ENCODE assay signal across 24 cellular contexts in genomic region chr10:23195846-23196200, GRCh38. TPM values are rescaled to one million over a fixed set of nuclear protein-coding genes. Genes with fewer than 3 reads are reported as not detected.
A peak's percentile ranks its signal among the peaks of the same experiment; 100 is the strongest.
DNase-seq lines count a peak whose midpoint lies in the region; ATAC-seq, FAIRE-seq and TF ChIP-seq lines count a peak whose summit lies in the region.
"Had no signal": no experiment of that assay in that cellular context is flagged by ENCODE, and none has a peak within 500 bp of the region (broad histone marks: within the 10 kb centered on the region; RNA-seq: fewer than 3 reads in every experiment).

No MANE protein-coding gene starts in this region.

- H2BK120ac ChIP-seq in H1 (replicated peaks; ENCODE audit: low read depth, low read length) = no peak overlapping the region

- no peak overlapping the region for H4K91ac ChIP-seq in H1 (replicated peaks; ENCODE audit: insufficient read length, low read length)

- no peak for FAIRE-seq in H1 (lab: Jason Lieb, UNC)
- FAIRE-seq: A204.1, HTR-8/SVneo, K562 had no signal

- no peak overlapping the region for H4K8ac ChIP-seq in H1 (ENCODE audit: extremely low read depth, insufficient read depth, low read length)

- no peak overlapping the region for H2BK15ac ChIP-seq in H1 (ENCODE audit: low read length)

- peaks cover 10% of the 10 kb centered on the region; the same call in 1 of the 2 replicates for H3K23me2 ChIP-seq in H1 (ENCODE audit: low read depth, low read length)

- CTCF ChIA-PET in H1 (lab: Charles Lee; ENCODE audit: partially characterized antibody) = interaction anchor here (0.9 to 1.6 kb wide), 3 partner anchors 19 to 152 kb away, joined by 3 to 6 read pairs (median 3); no protein-coding TSS in a partner anchor

- peaks cover 96% of the 10 kb centered on the region for H3K27me3 Mint-ChIP-seq in neural crest cell (ENCODE audit: low read depth)
- H3K27me3 Mint-ChIP-seq in stimulated activated naive B cell treated with anti-CD40 and anti-IgM and Interleukin-4, amounts not matched to agents 10 μg/mL and 1 μg/mL and 100 μg/mL, for 72 hours = peaks cover 61 to 84% of the 10 kb centered on the region in 2 donors

- peaks cover 20% of the 10 kb centered on the region for H3K4me1 Mint-ChIP-seq in neural crest cell
- peaks cover 1 to 4% of the 10 kb centered on the region in 2 donors for H3K4me1 Mint-ChIP-seq in stimulated activated naive B cell treated with anti-CD40 and anti-IgM and Interleukin-4, amounts not matched to agents 10 μg/mL and 1 μg/mL and 100 μg/mL, for 72 hours

- no peaks in the 10 kb centered on the region for H3K79me2 ChIP-seq in H1 (ENCODE audit: control insufficient read depth in 1 of 2, insufficient read depth in 2 of 2, low read length in 2 of 2)

- no peak overlapping the region for H2AFZ ChIP-seq in H1 (ENCODE audit: low read length)
- H2AFZ ChIP-seq: PC-9 had no signal

- no peak overlapping the region for H3K18ac ChIP-seq in H1 (ENCODE audit: extremely low read depth, low read length)

- no peaks in the 10 kb centered on the region for H3K9me3 ChIP-seq in H1 (ENCODE audit: insufficient read depth in 2 of 2, low read depth in 1 of 2, low read length in 1 of 2)

- no peak overlapping the region for H2BK20ac ChIP-seq in H1 (ENCODE audit: low read length)

- H2AK5ac ChIP-seq in H1 (ENCODE audit: low read depth, low read length) = no peak overlapping the region

- no peak overlapping the region for H2BK12ac ChIP-seq in H1 (ENCODE audit: low read depth, low read length)

- no peak overlapping the region for H3K23ac ChIP-seq in H1 (ENCODE audit: insufficient read length)

- H3K56ac ChIP-seq in H1 (replicated peaks; ENCODE audit: insufficient read length, low read depth, low read length) = no peak overlapping the region

- H3K27ac ChIP-seq in H1 (ENCODE audit: low read depth, low read length) = no peak overlapping the region
- H3K27ac ChIP-seq: BLaER1, PC-9, SJCRH30 had no signal

- H3K36me3 Mint-ChIP-seq in neural crest cell (ENCODE audit: low read depth) = no peaks in the 10 kb centered on the region
- peaks cover 0 to 4% of the 10 kb centered on the region in 2 donors for H3K36me3 Mint-ChIP-seq in stimulated activated naive B cell treated with anti-CD40 and anti-IgM and Interleukin-4, amounts not matched to agents 10 μg/mL and 1 μg/mL and 100 μg/mL, for 72 hours
- H3K36me3 Mint-ChIP-seq: CD4-positive, CD25-positive, alpha-beta regulatory T cell had no signal

- TF ChIP-seq POLR2A in H1 (IDR thresholded peaks at IDR 0.05; ENCODE audit: control extremely low read depth in 1 of 2, low read depth in 2 of 2, low read length in 2 of 2) = no peak

- no peak for TF ChIP-seq EP300 in H1 (IDR thresholded peaks at IDR 0.05; ENCODE audit: borderline replicate concordance in 1 of 2, low read depth in 2 of 2, low read length in 2 of 2)

- peaks cover 6 to 29% (median 12%) of the 10 kb centered on the region in 4 experiments for H3K4me1 ChIP-seq in H1 (replicated peaks in 1 of 4; ENCODE audit: control insufficient read depth in 3 of 4, insufficient read depth in 4 of 4, low read length in 3 of 4)
- H3K4me1 ChIP-seq: BLaER1 had no signal

- peak overlapping the region; percentile 21 for H3K4me3 Mint-ChIP-seq in neural crest cell
- H3K4me3 Mint-ChIP-seq in stimulated activated naive B cell treated with anti-CD40 and anti-IgM and Interleukin-4, amounts not matched to agents 10 μg/mL and 1 μg/mL and 100 μg/mL, for 72 hours = no peak overlapping the region

- peak; percentile 32 for DNase-seq in H7
- DNase-seq in H1 (ENCODE audit: low read depth in 1 of 2, low spot score in 2 of 2) = no peak
- no peak for DNase-seq in neural crest cell (ENCODE audit: low read depth, low spot score)
- DNase-seq in stimulated activated naive B cell treated with anti-CD40 and anti-IgM and Interleukin-4, amounts not matched to agents 10 μg/mL and 1 μg/mL and 100 μg/mL, for 72 hours = no peak
- DNase-seq in hypothalamus (lab: John Stamatoyannopoulos, UW) = no peak
- DNase-seq: CD4-positive, CD25-positive, alpha-beta regulatory T cell; Kasumi-1; NCI-H1105; NCI-H2029; NCI-H446 treated with DMSO at 0.1 percent for 48 hours; NCI-H526 treated with DMSO at 0.1 percent for 48 hours; PC-9; SJCRH30 had no signal

- no peak overlapping the region for H3K14ac ChIP-seq in H1 (ENCODE audit: insufficient read length)

- no peak overlapping the region; a peak in 1 of 4 replicates for H3K4me2 ChIP-seq in H1 (ENCODE audit: insufficient read depth in 1 of 2, low read depth in 2 of 2, low read length in 2 of 2)
- H3K4me2 ChIP-seq: BLaER1, PC-9 had no signal

- no peak overlapping the region for H3K9ac ChIP-seq in H1 (replicated peaks in 1 of 4; ENCODE audit: extremely low read depth in 1 of 4, low read depth in 3 of 4, low read length in 3 of 4)
- H3K9ac ChIP-seq: BLaER1 had no signal

- H3K36me3 ChIP-seq in H7 (replicated peaks; ENCODE audit: control insufficient read depth, insufficient read depth, low read length) (no peaks in the 10 kb centered on the region), H1 (ENCODE audit: control insufficient read depth in 2 of 4, insufficient read depth in 4 of 4, low read length in 3 of 4) (peaks cover 0 to 13% (median 0%) of the 10 kb centered on the region in 4 experiments; a peak in 1 of 8 replicates)
- H3K36me3 ChIP-seq: BLaER1, SJCRH30 had no signal

- H4K20me1 ChIP-seq in H1 (replicated peaks in 1 of 2; ENCODE audit: control insufficient read depth in 1 of 2, insufficient read depth in 2 of 2, low read length in 2 of 2) = peaks cover 23 to 26% of the 10 kb centered on the region in 2 experiments
- H4K20me1 ChIP-seq: BLaER1 had no signal

- no peak overlapping the region for H4K5ac ChIP-seq in H1 (ENCODE audit: insufficient read length, low read depth, low read length)

- 6% methylated on average over 9 of the region's 9 CpGs; no CpG with 5 or more reads in 1 of the 2 experiments for WGBS in H1 (ENCODE audit: extremely low coverage in 1 of 2, insufficient coverage in 1 of 2, insufficient read length in 1 of 2, insufficient replicate concordance in 2 of 2, low coverage in 1 of 2, low lambda C conversion rate in 2 of 2, missing lambda C conversion rate in 1 of 2), 2 experiments

- no peaks in the 10 kb centered on the region for H3K9me3 Mint-ChIP-seq in neural crest cell
- no peaks in the 10 kb centered on the region for H3K9me3 Mint-ChIP-seq in stimulated activated naive B cell treated with anti-CD40 and anti-IgM and Interleukin-4, amounts not matched to agents 10 μg/mL and 1 μg/mL and 100 μg/mL, for 72 hours

- no peak overlapping the region for H3K4ac ChIP-seq in H1 (replicated peaks; ENCODE audit: insufficient read length, low read depth, low read length)

- no peak overlapping the region for H3K27ac Mint-ChIP-seq in neural crest cell (ENCODE audit: unreplicated experiment)
- H3K27ac Mint-ChIP-seq in stimulated activated naive B cell treated with anti-CD40 and anti-IgM and Interleukin-4, amounts not matched to agents 10 μg/mL and 1 μg/mL and 100 μg/mL, for 72 hours = peak overlapping the region; percentile 88
- H3K27ac Mint-ChIP-seq: CD4-positive, CD25-positive, alpha-beta regulatory T cell had no signal

- POLR2A ChIA-PET in H1 (lab: Charles Lee; ENCODE audit: partially characterized antibody) = no interaction called here

- no peak overlapping the region for H2BK5ac ChIP-seq in H1 (ENCODE audit: low read depth, low read length)

- ATAC-seq in stimulated activated naive B cell treated with anti-CD40 and anti-IgM and Interleukin-4, amounts not matched to agents 10 μg/mL and 1 μg/mL and 100 μg/mL, for 72 hours (replicated peaks) = no peak
- no peak for ATAC-seq in GM18858 (IDR thresholded peaks at IDR 0.05; ENCODE audit: unreplicated experiment)
- no peak for ATAC-seq in HG03571 (IDR thresholded peaks at IDR 0.05; ENCODE audit: unreplicated experiment)
- ATAC-seq: K562, Right ventricle myocardium inferior had no signal

- no peak for TF ChIP-seq CTCF in H1 (IDR thresholded peaks at IDR 0.05; ENCODE audit: control extremely low read depth in 1 of 3, insufficient read depth in 1 of 3, low read depth in 1 of 3, low read length in 3 of 3)
- no peak for TF ChIP-seq CTCF in neural crest cell (conservative IDR thresholded peaks at IDR 0.05)

- H3K27me3 ChIP-seq in H7 (ENCODE audit: control insufficient read depth, insufficient read depth, low read length) (peaks cover 98% of the 10 kb centered on the region), H1 (replicated peaks in 1 of 4; ENCODE audit: control insufficient read depth in 3 of 4, extremely low read depth in 1 of 4, insufficient read depth in 3 of 4, low read length in 3 of 4) (peaks cover 95 to 100% (median 99%) of the 10 kb centered on the region in 4 experiments)
- H3K27me3 ChIP-seq: SJCRH30 had no signal

- H3K4me3 ChIP-seq in H7 (ENCODE audit: insufficient read depth, low read depth, low read length) (no peak overlapping the region), H1 (ENCODE audit: extremely low read depth in 1 of 4, insufficient read depth in 2 of 4, low read depth in 3 of 4, low read length in 4 of 4) (no peak overlapping the region)
- H3K4me3 ChIP-seq: BLaER1, K562, PC-9, SJCRH30 had no signal

- H3K79me1 ChIP-seq in H1 (ENCODE audit: low read depth, low read length) = no peaks in the 10 kb centered on the region

- no peak for TF ChIP-seq RAD21 in H1 (IDR thresholded peaks at IDR 0.05 in 1 of 2, conservative IDR thresholded peaks at IDR 0.05 in 1 of 2; ENCODE audit: low read depth in 2 of 2, low read length in 2 of 2)

TF ChIP-seq in H1, 55 proteins besides CTCF, POLR2A, EP300 and RAD21:
- TF ChIP-seq RNF2 (IDR thresholded peaks at IDR 0.05; ENCODE audit: borderline replicate concordance, low read depth, low read length, missing control alignments, poor library complexity, severe bottlenecking) (peak; percentile 48), CHD2 (IDR thresholded peaks at IDR 0.05; ENCODE audit: low read length) (no peak), TCF12 (IDR thresholded peaks at IDR 0.05; ENCODE audit: low read depth, low read length) (no peak)

RNA-seq across cellular contexts. Expression of gene PTF1A, which starts 3.7 kb away (rescaled TPM):
- 0.38 and 0.48 TPM in 2 replicates for total RNA-seq in H7 (2014; rRNA removed; shearing (Covaris generic))
- total RNA-seq in H1 (2021; fragmentation: NEBNext Ultra II Directional; extraction: Animal tissue kit (Norgen Biotek cat#: 25700)) = not detected in 2 replicates
- polyA plus RNA-seq in H1 (2011; rRNA removed) = not detected in 2 replicates
- not detected for polyA plus RNA-seq in H1 (2011; cell fraction: cytosol; rRNA removed)
- polyA plus RNA-seq in H1 (2011; cell fraction: nucleus; rRNA removed) = not detected
- polyA plus RNA-seq in H1 (2012, experiment 1 of 2) = not detected in 4 replicates
- not detected for polyA plus RNA-seq in H1 (2012, experiment 2 of 2)
- not detected for polyA plus RNA-seq in H1 (2013, experiment 1 of 2)
- not detected for polyA plus RNA-seq in H1 (2013, experiment 2 of 2)
- polyA minus RNA-seq in H1 (2011; rRNA and poly(A)+ RNA removed) = not detected in 2 replicates
- not detected for polyA minus RNA-seq in H1 (2011; cell fraction: cytosol; rRNA and poly(A)+ RNA removed)
- not detected for polyA minus RNA-seq in H1 (2011; cell fraction: nucleus; rRNA and poly(A)+ RNA removed)
- 0.16 TPM in 1 of 2 replicates, not detected in the other for total RNA-seq in neural crest cell
- total RNA-seq: CD4-positive, CD25-positive, alpha-beta regulatory T cell; H4; K562; M059J; PC-9; Right ventricle myocardium inferior; RPMI7951; SJCRH30 had no signal
- polyA plus RNA-seq: AG04450; CD4-positive, CD25-positive, alpha-beta regulatory T cell; K562 had no signal
